Comparison of ENCODE assay signal across 1 cellular context in the genomic region with DNA sequence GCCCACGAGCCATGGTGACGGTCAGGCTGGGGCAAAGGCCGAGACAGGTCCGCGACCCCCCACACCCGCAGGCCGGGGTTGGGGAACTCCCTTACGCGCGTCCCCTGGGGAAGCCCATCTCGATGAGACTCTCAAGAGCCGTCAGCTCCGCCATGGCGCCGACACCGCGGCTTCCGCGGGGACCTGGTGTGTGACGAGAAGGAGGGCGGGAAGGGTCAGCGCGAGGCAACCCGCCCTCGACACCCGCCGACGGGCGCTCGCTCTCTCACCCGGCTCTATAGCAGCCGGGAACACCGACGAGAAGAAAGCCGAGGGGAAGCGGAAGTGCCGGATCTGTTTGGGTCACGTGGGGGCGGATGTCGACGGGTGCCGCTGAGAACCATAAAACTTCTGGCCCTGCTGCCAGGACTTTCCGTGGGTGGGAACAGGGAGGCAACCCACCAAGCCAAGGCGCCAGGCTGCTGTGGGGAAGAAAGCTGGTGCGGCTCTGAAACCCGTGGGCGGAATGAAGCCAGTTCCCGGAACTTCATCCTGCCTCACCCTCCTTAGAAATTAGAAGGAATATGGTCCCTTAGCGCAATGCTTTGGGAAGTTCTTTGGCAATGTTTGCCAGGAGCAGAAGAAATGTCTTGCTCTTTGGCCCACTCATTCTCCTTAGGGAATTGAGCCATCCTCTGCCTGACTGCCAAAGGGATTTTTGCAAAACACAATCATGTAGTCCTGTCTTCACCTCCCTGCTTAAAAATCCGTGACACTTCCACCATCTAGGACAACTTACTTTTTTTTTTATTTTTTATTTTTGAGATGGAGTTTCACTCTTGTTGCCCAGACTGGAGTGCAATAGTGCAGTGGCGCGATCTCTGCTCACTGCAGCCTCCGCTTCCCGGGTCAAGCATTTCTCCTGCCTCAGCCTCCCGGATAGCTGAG.
TF ChIP-seq lines count a peak whose summit lies in the region.

A gene with protein sequence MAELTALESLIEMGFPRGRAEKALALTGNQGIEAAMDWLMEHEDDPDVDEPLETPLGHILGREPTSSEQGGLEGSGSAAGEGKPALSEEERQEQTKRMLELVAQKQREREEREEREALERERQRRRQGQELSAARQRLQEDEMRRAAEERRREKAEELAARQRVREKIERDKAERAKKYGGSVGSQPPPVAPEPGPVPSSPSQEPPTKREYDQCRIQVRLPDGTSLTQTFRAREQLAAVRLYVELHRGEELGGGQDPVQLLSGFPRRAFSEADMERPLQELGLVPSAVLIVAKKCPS (minus strand): TSS at position 304 of the 927 bp plus-strand sequence. CDS start 150 bp downstream, at position 154.

TF ChIP-seq in WTC11, 78 proteins besides CTCF, POLR2A, EP300 and RAD21 (continued from another document and continues in another):
- TF ChIP-seq, protein P1, sequence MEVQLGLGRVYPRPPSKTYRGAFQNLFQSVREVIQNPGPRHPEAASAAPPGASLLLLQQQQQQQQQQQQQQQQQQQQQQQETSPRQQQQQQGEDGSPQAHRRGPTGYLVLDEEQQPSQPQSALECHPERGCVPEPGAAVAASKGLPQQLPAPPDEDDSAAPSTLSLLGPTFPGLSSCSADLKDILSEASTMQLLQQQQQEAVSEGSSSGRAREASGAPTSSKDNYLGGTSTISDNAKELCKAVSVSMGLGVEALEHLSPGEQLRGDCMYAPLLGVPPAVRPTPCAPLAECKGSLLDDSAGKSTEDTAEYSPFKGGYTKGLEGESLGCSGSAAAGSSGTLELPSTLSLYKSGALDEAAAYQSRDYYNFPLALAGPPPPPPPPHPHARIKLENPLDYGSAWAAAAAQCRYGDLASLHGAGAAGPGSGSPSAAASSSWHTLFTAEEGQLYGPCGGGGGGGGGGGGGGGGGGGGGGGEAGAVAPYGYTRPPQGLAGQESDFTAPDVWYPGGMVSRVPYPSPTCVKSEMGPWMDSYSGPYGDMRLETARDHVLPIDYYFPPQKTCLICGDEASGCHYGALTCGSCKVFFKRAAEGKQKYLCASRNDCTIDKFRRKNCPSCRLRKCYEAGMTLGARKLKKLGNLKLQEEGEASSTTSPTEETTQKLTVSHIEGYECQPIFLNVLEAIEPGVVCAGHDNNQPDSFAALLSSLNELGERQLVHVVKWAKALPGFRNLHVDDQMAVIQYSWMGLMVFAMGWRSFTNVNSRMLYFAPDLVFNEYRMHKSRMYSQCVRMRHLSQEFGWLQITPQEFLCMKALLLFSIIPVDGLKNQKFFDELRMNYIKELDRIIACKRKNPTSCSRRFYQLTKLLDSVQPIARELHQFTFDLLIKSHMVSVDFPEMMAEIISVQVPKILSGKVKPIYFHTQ (CRISPR knock-in tag; IDR thresholded peaks at IDR 0.05) = no peak
- TF ChIP-seq, protein P2, sequence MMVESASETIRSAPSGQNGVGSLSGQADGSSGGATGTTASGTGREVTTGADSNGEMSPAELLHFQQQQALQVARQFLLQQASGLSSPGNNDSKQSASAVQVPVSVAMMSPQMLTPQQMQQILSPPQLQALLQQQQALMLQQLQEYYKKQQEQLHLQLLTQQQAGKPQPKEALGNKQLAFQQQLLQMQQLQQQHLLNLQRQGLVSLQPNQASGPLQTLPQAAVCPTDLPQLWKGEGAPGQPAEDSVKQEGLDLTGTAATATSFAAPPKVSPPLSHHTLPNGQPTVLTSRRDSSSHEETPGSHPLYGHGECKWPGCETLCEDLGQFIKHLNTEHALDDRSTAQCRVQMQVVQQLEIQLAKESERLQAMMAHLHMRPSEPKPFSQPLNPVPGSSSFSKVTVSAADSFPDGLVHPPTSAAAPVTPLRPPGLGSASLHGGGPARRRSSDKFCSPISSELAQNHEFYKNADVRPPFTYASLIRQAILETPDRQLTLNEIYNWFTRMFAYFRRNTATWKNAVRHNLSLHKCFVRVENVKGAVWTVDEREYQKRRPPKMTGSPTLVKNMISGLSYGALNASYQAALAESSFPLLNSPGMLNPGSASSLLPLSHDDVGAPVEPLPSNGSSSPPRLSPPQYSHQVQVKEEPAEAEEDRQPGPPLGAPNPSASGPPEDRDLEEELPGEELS (CRISPR knock-in tag; IDR thresholded peaks at IDR 0.05) = 0 out of 2 replicates have a peak, but pooled peaks have one; percentile 13
- TF ChIP-seq, protein P3, sequence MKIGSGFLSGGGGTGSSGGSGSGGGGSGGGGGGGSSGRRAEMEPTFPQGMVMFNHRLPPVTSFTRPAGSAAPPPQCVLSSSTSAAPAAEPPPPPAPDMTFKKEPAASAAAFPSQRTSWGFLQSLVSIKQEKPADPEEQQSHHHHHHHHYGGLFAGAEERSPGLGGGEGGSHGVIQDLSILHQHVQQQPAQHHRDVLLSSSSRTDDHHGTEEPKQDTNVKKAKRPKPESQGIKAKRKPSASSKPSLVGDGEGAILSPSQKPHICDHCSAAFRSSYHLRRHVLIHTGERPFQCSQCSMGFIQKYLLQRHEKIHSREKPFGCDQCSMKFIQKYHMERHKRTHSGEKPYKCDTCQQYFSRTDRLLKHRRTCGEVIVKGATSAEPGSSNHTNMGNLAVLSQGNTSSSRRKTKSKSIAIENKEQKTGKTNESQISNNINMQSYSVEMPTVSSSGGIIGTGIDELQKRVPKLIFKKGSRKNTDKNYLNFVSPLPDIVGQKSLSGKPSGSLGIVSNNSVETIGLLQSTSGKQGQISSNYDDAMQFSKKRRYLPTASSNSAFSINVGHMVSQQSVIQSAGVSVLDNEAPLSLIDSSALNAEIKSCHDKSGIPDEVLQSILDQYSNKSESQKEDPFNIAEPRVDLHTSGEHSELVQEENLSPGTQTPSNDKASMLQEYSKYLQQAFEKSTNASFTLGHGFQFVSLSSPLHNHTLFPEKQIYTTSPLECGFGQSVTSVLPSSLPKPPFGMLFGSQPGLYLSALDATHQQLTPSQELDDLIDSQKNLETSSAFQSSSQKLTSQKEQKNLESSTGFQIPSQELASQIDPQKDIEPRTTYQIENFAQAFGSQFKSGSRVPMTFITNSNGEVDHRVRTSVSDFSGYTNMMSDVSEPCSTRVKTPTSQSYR (CRISPR knock-in tag; IDR thresholded peaks at IDR 0.05) = no peak
- TF ChIP-seq SMAD4 (CRISPR knock-in tag; IDR thresholded peaks at IDR 0.05) = no peak
- TF ChIP-seq, protein P4, sequence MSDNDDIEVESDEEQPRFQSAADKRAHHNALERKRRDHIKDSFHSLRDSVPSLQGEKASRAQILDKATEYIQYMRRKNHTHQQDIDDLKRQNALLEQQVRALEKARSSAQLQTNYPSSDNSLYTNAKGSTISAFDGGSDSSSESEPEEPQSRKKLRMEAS (CRISPR knock-in tag; IDR thresholded peaks at IDR 0.05) = peak; percentile 86
- TF ChIP-seq, protein P5, sequence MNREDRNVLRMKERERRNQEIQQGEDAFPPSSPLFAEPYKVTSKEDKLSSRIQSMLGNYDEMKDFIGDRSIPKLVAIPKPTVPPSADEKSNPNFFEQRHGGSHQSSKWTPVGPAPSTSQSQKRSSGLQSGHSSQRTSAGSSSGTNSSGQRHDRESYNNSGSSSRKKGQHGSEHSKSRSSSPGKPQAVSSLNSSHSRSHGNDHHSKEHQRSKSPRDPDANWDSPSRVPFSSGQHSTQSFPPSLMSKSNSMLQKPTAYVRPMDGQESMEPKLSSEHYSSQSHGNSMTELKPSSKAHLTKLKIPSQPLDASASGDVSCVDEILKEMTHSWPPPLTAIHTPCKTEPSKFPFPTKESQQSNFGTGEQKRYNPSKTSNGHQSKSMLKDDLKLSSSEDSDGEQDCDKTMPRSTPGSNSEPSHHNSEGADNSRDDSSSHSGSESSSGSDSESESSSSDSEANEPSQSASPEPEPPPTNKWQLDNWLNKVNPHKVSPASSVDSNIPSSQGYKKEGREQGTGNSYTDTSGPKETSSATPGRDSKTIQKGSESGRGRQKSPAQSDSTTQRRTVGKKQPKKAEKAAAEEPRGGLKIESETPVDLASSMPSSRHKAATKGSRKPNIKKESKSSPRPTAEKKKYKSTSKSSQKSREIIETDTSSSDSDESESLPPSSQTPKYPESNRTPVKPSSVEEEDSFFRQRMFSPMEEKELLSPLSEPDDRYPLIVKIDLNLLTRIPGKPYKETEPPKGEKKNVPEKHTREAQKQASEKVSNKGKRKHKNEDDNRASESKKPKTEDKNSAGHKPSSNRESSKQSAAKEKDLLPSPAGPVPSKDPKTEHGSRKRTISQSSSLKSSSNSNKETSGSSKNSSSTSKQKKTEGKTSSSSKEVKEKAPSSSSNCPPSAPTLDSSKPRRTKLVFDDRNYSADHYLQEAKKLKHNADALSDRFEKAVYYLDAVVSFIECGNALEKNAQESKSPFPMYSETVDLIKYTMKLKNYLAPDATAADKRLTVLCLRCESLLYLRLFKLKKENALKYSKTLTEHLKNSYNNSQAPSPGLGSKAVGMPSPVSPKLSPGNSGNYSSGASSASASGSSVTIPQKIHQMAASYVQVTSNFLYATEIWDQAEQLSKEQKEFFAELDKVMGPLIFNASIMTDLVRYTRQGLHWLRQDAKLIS (CRISPR knock-in tag; IDR thresholded peaks at IDR 0.05; ENCODE audit: borderline replicate concordance) = no peak
- no peak for TF ChIP-seq NR1H2 (CRISPR knock-in tag; IDR thresholded peaks at IDR 0.05)
- TF ChIP-seq, protein P6, sequence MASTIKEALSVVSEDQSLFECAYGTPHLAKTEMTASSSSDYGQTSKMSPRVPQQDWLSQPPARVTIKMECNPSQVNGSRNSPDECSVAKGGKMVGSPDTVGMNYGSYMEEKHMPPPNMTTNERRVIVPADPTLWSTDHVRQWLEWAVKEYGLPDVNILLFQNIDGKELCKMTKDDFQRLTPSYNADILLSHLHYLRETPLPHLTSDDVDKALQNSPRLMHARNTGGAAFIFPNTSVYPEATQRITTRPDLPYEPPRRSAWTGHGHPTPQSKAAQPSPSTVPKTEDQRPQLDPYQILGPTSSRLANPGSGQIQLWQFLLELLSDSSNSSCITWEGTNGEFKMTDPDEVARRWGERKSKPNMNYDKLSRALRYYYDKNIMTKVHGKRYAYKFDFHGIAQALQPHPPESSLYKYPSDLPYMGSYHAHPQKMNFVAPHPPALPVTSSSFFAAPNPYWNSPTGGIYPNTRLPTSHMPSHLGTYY (CRISPR knock-in tag; IDR thresholded peaks at IDR 0.05) = no peak
- no peak for TF ChIP-seq GRHL2 (CRISPR knock-in tag; IDR thresholded peaks at IDR 0.05; ENCODE audit: insufficient replicate concordance, severe bottlenecking)
- peak; percentile 64; the same call in 1 of the 2 replicates for TF ChIP-seq ETV6 (CRISPR knock-in tag; IDR thresholded peaks at IDR 0.05)
- TF ChIP-seq MYBL2 (CRISPR knock-in tag; IDR thresholded peaks at IDR 0.05) = 0 out of 2 replicates have a peak, but pooled peaks have one; percentile 50
- TF ChIP-seq, protein P7, sequence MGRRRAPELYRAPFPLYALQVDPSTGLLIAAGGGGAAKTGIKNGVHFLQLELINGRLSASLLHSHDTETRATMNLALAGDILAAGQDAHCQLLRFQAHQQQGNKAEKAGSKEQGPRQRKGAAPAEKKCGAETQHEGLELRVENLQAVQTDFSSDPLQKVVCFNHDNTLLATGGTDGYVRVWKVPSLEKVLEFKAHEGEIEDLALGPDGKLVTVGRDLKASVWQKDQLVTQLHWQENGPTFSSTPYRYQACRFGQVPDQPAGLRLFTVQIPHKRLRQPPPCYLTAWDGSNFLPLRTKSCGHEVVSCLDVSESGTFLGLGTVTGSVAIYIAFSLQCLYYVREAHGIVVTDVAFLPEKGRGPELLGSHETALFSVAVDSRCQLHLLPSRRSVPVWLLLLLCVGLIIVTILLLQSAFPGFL (CRISPR knock-in tag; IDR thresholded peaks at IDR 0.05; ENCODE audit: borderline replicate concordance) = no peak
- no peak for TF ChIP-seq ZNF416 (CRISPR knock-in tag; IDR thresholded peaks at IDR 0.05)
- no peak for TF ChIP-seq ESRRA (CRISPR knock-in tag; IDR thresholded peaks at IDR 0.05; ENCODE audit: borderline replicate concordance)
- TF ChIP-seq ZNF396 (CRISPR knock-in tag; IDR thresholded peaks at IDR 0.05; ENCODE audit: borderline replicate concordance) = no peak
- TF ChIP-seq ZNF423 (CRISPR knock-in tag; IDR thresholded peaks at IDR 0.05) = no peak
- TF ChIP-seq ZNF219 (CRISPR knock-in tag; IDR thresholded peaks at IDR 0.05; ENCODE audit: borderline replicate concordance) = no peak
- TF ChIP-seq, protein P8, sequence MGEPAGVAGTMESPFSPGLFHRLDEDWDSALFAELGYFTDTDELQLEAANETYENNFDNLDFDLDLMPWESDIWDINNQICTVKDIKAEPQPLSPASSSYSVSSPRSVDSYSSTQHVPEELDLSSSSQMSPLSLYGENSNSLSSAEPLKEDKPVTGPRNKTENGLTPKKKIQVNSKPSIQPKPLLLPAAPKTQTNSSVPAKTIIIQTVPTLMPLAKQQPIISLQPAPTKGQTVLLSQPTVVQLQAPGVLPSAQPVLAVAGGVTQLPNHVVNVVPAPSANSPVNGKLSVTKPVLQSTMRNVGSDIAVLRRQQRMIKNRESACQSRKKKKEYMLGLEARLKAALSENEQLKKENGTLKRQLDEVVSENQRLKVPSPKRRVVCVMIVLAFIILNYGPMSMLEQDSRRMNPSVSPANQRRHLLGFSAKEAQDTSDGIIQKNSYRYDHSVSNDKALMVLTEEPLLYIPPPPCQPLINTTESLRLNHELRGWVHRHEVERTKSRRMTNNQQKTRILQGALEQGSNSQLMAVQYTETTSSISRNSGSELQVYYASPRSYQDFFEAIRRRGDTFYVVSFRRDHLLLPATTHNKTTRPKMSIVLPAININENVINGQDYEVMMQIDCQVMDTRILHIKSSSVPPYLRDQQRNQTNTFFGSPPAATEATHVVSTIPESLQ (CRISPR knock-in tag; IDR thresholded peaks at IDR 0.05) = no peak
- no peak for TF ChIP-seq JUN (CRISPR knock-in tag; IDR thresholded peaks at IDR 0.05)
- TF ChIP-seq, protein P9, sequence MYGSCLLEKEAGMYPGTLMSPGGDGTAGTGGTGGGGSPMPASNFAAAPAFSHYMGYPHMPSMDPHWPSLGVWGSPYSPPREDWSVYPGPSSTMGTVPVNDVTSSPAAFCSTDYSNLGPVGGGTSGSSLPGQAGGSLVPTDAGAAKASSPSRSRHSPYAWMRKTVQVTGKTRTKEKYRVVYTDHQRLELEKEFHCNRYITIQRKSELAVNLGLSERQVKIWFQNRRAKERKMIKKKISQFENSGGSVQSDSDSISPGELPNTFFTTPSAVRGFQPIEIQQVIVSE (CRISPR knock-in tag; IDR thresholded peaks at IDR 0.05; ENCODE audit: borderline replicate concordance) = no peak
- no peak for TF ChIP-seq NFATC4 (CRISPR knock-in tag; IDR thresholded peaks at IDR 0.05)
- TF ChIP-seq GTF2I (CRISPR knock-in tag; conservative IDR thresholded peaks at IDR 0.05) = no peak
- no peak for TF ChIP-seq JAZF1 (CRISPR knock-in tag; IDR thresholded peaks at IDR 0.05)
- TF ChIP-seq, protein P10, sequence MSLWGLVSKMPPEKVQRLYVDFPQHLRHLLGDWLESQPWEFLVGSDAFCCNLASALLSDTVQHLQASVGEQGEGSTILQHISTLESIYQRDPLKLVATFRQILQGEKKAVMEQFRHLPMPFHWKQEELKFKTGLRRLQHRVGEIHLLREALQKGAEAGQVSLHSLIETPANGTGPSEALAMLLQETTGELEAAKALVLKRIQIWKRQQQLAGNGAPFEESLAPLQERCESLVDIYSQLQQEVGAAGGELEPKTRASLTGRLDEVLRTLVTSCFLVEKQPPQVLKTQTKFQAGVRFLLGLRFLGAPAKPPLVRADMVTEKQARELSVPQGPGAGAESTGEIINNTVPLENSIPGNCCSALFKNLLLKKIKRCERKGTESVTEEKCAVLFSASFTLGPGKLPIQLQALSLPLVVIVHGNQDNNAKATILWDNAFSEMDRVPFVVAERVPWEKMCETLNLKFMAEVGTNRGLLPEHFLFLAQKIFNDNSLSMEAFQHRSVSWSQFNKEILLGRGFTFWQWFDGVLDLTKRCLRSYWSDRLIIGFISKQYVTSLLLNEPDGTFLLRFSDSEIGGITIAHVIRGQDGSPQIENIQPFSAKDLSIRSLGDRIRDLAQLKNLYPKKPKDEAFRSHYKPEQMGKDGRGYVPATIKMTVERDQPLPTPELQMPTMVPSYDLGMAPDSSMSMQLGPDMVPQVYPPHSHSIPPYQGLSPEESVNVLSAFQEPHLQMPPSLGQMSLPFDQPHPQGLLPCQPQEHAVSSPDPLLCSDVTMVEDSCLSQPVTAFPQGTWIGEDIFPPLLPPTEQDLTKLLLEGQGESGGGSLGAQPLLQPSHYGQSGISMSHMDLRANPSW (CRISPR knock-in tag; conservative IDR thresholded peaks at IDR 0.05; ENCODE audit: low read depth) = no peak
- TF ChIP-seq ZNF232 (CRISPR knock-in tag; IDR thresholded peaks at IDR 0.05) = 0 out of 2 replicates have a peak, but pooled peaks have one; percentile 37
- TF ChIP-seq TEAD4 (CRISPR knock-in tag; IDR thresholded peaks at IDR 0.05) = no peak
- peak; percentile 77 for TF ChIP-seq GABPB1 (CRISPR knock-in tag; IDR thresholded peaks at IDR 0.05)
- peak; percentile 80 for TF ChIP-seq SP1 (CRISPR knock-in tag; conservative IDR thresholded peaks at IDR 0.05)
